Comparison of ENCODE assay signal across 21 cellular contexts in genomic region chr18:45171575-45172225, GRCh38.
DNase-seq lines count a peak whose midpoint lies in the region; ATAC-seq and TF ChIP-seq lines count a peak whose summit lies in the region.
"Had no signal": no experiment of that assay in that cellular context is flagged by ENCODE, and none has a peak within 500 bp of the region (broad histone marks: within the 10 kb centered on the region; RNA-seq: fewer than 3 reads in every experiment).

No MANE protein-coding gene starts in this region.

- no peak overlapping the region for H3K27ac ChIP-seq in brain microvascular endothelial cell
- H3K27ac ChIP-seq in subcutaneous abdominal adipose tissue (ENCODE audit: low read depth, low read length), result peak overlapping the region; percentile 65
- H3K27ac ChIP-seq: epithelial cell of prostate, KMS-11, SK-N-MC, WERI-Rb-1 had no signal

- H3K4me3 ChIP-seq in brain microvascular endothelial cell (ENCODE audit: low read depth, low read length), result no peak overlapping the region
- H3K4me3 ChIP-seq in subcutaneous abdominal adipose tissue (ENCODE audit: low read depth in 1 of 5, low read length in 5 of 5), result no peak overlapping the region
- H3K4me3 ChIP-seq: SK-N-MC had no signal

- ATAC-seq in left ventricle myocardium superior, result peak; percentile 86

- DNase-seq in GM03348 (ENCODE audit: low spot score), result peak; percentile 27
- peak; percentile 19 for DNase-seq in brain microvascular endothelial cell
- DNase-seq in left ventricle myocardium superior, result peak; percentile 28
- DNase-seq in NOMO-1 treated with DMSO at 0.1 percent for 48 hours (lab: John Stamatoyannopoulos, UW; ENCODE audit: unreplicated experiment), result no peak
- DNase-seq in NCI-H2227 treated with DMSO at 0.1 percent for 48 hours (lab: John Stamatoyannopoulos, UW), result no peak
- DNase-seq in hypothalamus (lab: John Stamatoyannopoulos, UW), result no peak
- DNase-seq: activated CD4-positive, alpha-beta T cell treated with anti-CD3 and anti-CD28 coated beads, Interleukin-2, amount 50 U/mL, for 1 hour; activated CD8-positive, alpha-beta memory T cell treated with anti-CD3 and anti-CD28 coated beads, Interleukin-2, amount 50 U/mL, for 48 hours; activated effector memory CD4-positive, alpha-beta T cell treated with Interleukin-2 at 50 U/mL for 16 hours; caudate nucleus; CD4-positive, alpha-beta memory T cell; DMS53; NCI-H187 treated with DMSO at 0.1 percent for 48 hours; NCI-H345; stimulated activated CD4-positive, alpha-beta T cell treated with anti-CD3 and anti-CD28 coated beads, Interleukin-15, amount 100 ng/mL, for 24 hours; T-helper 2 cell; WERI-Rb-1 had no signal

- H3K9me3 ChIP-seq in subcutaneous abdominal adipose tissue (ENCODE audit: control insufficient read depth in 5 of 5, low read length in 5 of 5), result no peaks in the 10 kb centered on the region

- intact Hi-C loops in left ventricle myocardium superior (cut with micrococcal nuclease), result no loop called here

- H3K9ac ChIP-seq in subcutaneous abdominal adipose tissue (ENCODE audit: low read length in 5 of 5), result no peak overlapping the region
- H3K9ac ChIP-seq: KMS-11 had no signal

- no peak for TF ChIP-seq CTCF in brain microvascular endothelial cell (IDR thresholded peaks at IDR 0.05; ENCODE audit: low read depth, low read length, missing control alignments)

- H3K27me3 ChIP-seq in brain microvascular endothelial cell (replicated peaks) (no peaks in the 10 kb centered on the region), subcutaneous abdominal adipose tissue (ENCODE audit: control insufficient read depth in 5 of 5, insufficient read depth in 4 of 5, low read length in 5 of 5) (no peaks in the 10 kb centered on the region)

- in situ Hi-C loops in brain microvascular endothelial cell (cut with HindIII; ENCODE audit: low pct_ligation_motif_present, low sequenced_read_pairs), result no loop called here

- H3K4me1 ChIP-seq in subcutaneous abdominal adipose tissue (ENCODE audit: control insufficient read depth in 5 of 5, insufficient read depth in 5 of 5, low read length in 5 of 5), result peaks cover 3 to 27% (median 10%) of the 10 kb centered on the region in 5 donors

- H3K36me3 ChIP-seq in brain microvascular endothelial cell (replicated peaks) (no peaks in the 10 kb centered on the region), subcutaneous abdominal adipose tissue (ENCODE audit: control insufficient read depth in 5 of 5, insufficient read depth in 5 of 5, low read length in 5 of 5) (no peaks in the 10 kb centered on the region)
- H3K36me3 ChIP-seq: WERI-Rb-1 had no signal

Comparison
In these comparisons a context has a peak if more than half of its experiments do, and no peak if none do; other contexts are left out.
1. DNase-seq: peak in GM03348 (single experiment), brain microvascular endothelial cell (single experiment) and left ventricle myocardium superior (single experiment); none in NOMO-1 treated with DMSO at 0.1 percent for 48 hours (single experiment), NCI-H2227 treated with DMSO at 0.1 percent for 48 hours (single experiment) and hypothalamus (0 of 51).